ENCODE assay signal across 33 cellular contexts in genomic region chr2:41994661-41995060, GRCh38. TPM values are rescaled to one million over a fixed set of nuclear protein-coding genes. Genes with fewer than 3 reads are reported as not detected.
"Had no signal": no experiment of that assay in that cellular context is flagged by ENCODE, and none has a peak within 500 bp of the region (broad histone marks: within the 10 kb centered on the region; RNA-seq: fewer than 3 reads in every experiment).

No MANE protein-coding gene starts in this region.

- H3K36me3 ChIP-seq: ascending aorta, cardiac muscle cell, WERI-Rb-1 had no signal

- H3K27ac Mint-ChIP-seq: activated CD4-positive, alpha-beta memory T cell treated with anti-CD3 and anti-CD28 coated beads, Interleukin-2, amount 10 ng/mL, durations not matched to agents 7 days and 5 days; activated naive CD4-positive, alpha-beta T cell treated with anti-CD3 and anti-CD28 coated beads, Interleukin-2, amount 50 U/mL, for 24 hours; activated naive CD8-positive, alpha-beta T cell treated with anti-CD3 and anti-CD28 coated beads, Interleukin-2, amount 10 ng/mL, durations not matched to agents 7 days and 5 days; activated T-helper 2 cell treated with anti-CD3 and anti-CD28 coated beads, Interferon-gamma antibody, Interleukin-2, Interleukin-4, amounts not matched to agents 10 μg/mL and 5 μg/mL and 100 μg/mL, durations not matched to agents 14 hours and 24 hours and 36 hours had no signal

- ATAC-seq: PC-3, Right ventricle myocardium inferior had no signal

- FAIRE-seq: RCC 7860 had no signal

- H3K36me3 Mint-ChIP-seq: activated naive CD4-positive, alpha-beta T cell treated with anti-CD3 and anti-CD28 coated beads, Interleukin-2, amount 50 U/mL, for 24 hours; activated naive CD8-positive, alpha-beta T cell treated with anti-CD3 and anti-CD28 coated beads, Interleukin-2, amount 10 ng/mL, durations not matched to agents 7 days and 5 days had no signal

- H3K9me3 Mint-ChIP-seq: activated naive CD4-positive, alpha-beta T cell treated with anti-CD3 and anti-CD28 coated beads, Interleukin-2, amount 50 U/mL, for 24 hours; activated naive CD8-positive, alpha-beta T cell treated with anti-CD3 and anti-CD28 coated beads, Interleukin-2, amount 10 ng/mL, durations not matched to agents 7 days and 5 days; activated T-helper 2 cell treated with anti-CD3 and anti-CD28 coated beads, Interferon-gamma antibody, Interleukin-2, Interleukin-4, amounts not matched to agents 10 μg/mL and 5 μg/mL and 100 μg/mL, durations not matched to agents 14 hours and 24 hours and 36 hours had no signal

- H3K27ac ChIP-seq: ascending aorta, cardiac muscle cell, RWPE1, WERI-Rb-1 had no signal

- H3K4me1 Mint-ChIP-seq: activated CD4-positive, alpha-beta memory T cell treated with anti-CD3 and anti-CD28 coated beads, Interleukin-2, amount 10 ng/mL, durations not matched to agents 7 days and 5 days; activated naive CD4-positive, alpha-beta T cell treated with anti-CD3 and anti-CD28 coated beads, Interleukin-2, amount 50 U/mL, for 24 hours; activated naive CD8-positive, alpha-beta T cell treated with anti-CD3 and anti-CD28 coated beads, Interleukin-2, amount 10 ng/mL, durations not matched to agents 7 days and 5 days had no signal

- DNase-seq: activated CD4-positive, alpha-beta memory T cell treated with anti-CD3 and anti-CD28 coated beads, Interleukin-2, amount 10 ng/mL, durations not matched to agents 7 days and 5 days; activated CD4-positive, alpha-beta T cell treated with anti-CD3 and anti-CD28 coated beads for 1 hour; activated CD4-positive, alpha-beta T cell treated with anti-CD3 and anti-CD28 coated beads for 48 hours; activated CD4-positive, CD25-positive, alpha-beta regulatory T cell; activated gamma-delta T cell; activated naive CD4-positive, alpha-beta T cell treated with Interleukin-2 at 50 U/mL for 16 hours; activated naive CD8-positive, alpha-beta T cell treated with anti-CD3 and anti-CD28 coated beads, Interleukin-2, amount 10 ng/mL, durations not matched to agents 7 days and 5 days; activated T-cell treated with anti-CD3 and anti-CD28 coated beads, Interleukin-2, amount 50 U/mL, for 1 hour; amygdala; NCI-H1092 treated with DMSO at 0.1 percent for 48 hours; NCI-H1417; NCI-H146; NCI-H187; NCI-H2029 treated with DMSO at 0.1 percent for 48 hours; NCI-H2107; NCI-H2171; NCI-H510A; NCI-H526; NCI-H748 treated with DMSO at 0.1 percent for 48 hours; NK-92 treated with Interleukin-12 subunit alpha and Interleukin-12 subunit beta, amount 100 ng/mL, for 24 hours; PC-3; SW 1271; T-helper 1 cell; T-helper 2 cell; T-helper 9 cell; WERI-Rb-1 had no signal

- H3K4me3 Mint-ChIP-seq: activated CD4-positive, alpha-beta memory T cell treated with anti-CD3 and anti-CD28 coated beads, Interleukin-2, amount 10 ng/mL, durations not matched to agents 7 days and 5 days; activated naive CD4-positive, alpha-beta T cell treated with anti-CD3 and anti-CD28 coated beads, Interleukin-2, amount 50 U/mL, for 24 hours; activated naive CD8-positive, alpha-beta T cell treated with anti-CD3 and anti-CD28 coated beads, Interleukin-2, amount 10 ng/mL, durations not matched to agents 7 days and 5 days had no signal

- H3K27me3 ChIP-seq: ascending aorta, cardiac muscle cell had no signal

- H3K4me3 ChIP-seq: ascending aorta, cardiac muscle cell had no signal

- H3K9me3 ChIP-seq: ascending aorta had no signal

RNA-seq across cellular contexts. Expression of gene PKDCC, which starts 53.2 kb away (rescaled TPM):
- total RNA-seq: activated CD4-positive, alpha-beta memory T cell treated with anti-CD3 and anti-CD28 coated beads, Interleukin-2, amount 10 ng/mL, durations not matched to agents 7 days and 5 days; activated naive CD8-positive, alpha-beta T cell treated with anti-CD3 and anti-CD28 coated beads, Interleukin-2, amount 10 ng/mL, durations not matched to agents 7 days and 5 days had no signal
